In genomic region chr14:90505531-90505930, GRCh38 we compare ENCODE assay signal across 16 cellular contexts.
A peak's percentile ranks its signal among the peaks of the same experiment; 100 is the strongest.
DNase-seq lines count a peak whose midpoint lies in the region; TF ChIP-seq lines count a peak whose summit lies in the region.
"Had no signal": no experiment of that assay in that cellular context is flagged by ENCODE, and none has a peak within 500 bp of the region (broad histone marks: within the 10 kb centered on the region; RNA-seq: fewer than 3 reads in every experiment).

No MANE protein-coding gene starts in this region.

- WGBS in neuronal stem cell (ENCODE audit: extremely low coverage in 2 of 2, insufficient read length in 2 of 2, insufficient replicate concordance in 1 of 2), 2 donors: no CpG with 5 or more reads among the region's 13 CpGs
- WGBS in esophagus squamous epithelium, 2 donors: 87 to 89% methylated on average over 12 to 13 of the region's 13 CpGs

- no peak overlapping the region for H2AFZ ChIP-seq in neuronal stem cell (ENCODE audit: low read length)

- no peak overlapping the region for H4K8ac ChIP-seq in neuronal stem cell (ENCODE audit: low read depth, low read length)

- H3K14ac ChIP-seq in neuronal stem cell (ENCODE audit: low read length): no peak overlapping the region

- no peak overlapping the region for H4K91ac ChIP-seq in neuronal stem cell (ENCODE audit: low read depth, low read length, poor library complexity)

- TF ChIP-seq EP300 in Ishikawa (IDR thresholded peaks at IDR 0.05; ENCODE audit: borderline replicate concordance): peak; percentile 34; the same call in 1 of the 2 replicates

- H3K27ac ChIP-seq in BLaER1 treated with 17β-estradiol and CSF1 and Interleukin-3, amounts not matched to agents 10 nM and 100 nM: no peak overlapping the region
- H3K27ac ChIP-seq in SJCRH30 (no peak overlapping the region), neuronal stem cell (replicated peaks; ENCODE audit: low read length) (no peak overlapping the region), esophagus squamous epithelium (no peak overlapping the region)

- H2BK12ac ChIP-seq in neuronal stem cell (ENCODE audit: low read length): no peak overlapping the region

- H3K4me3 ChIP-seq in BLaER1 treated with 17β-estradiol and CSF1 and Interleukin-3, amounts not matched to agents 10 nM and 100 nM: no peak overlapping the region
- H3K4me3 ChIP-seq in SJCRH30 (no peak overlapping the region), neuronal stem cell (ENCODE audit: low read length in 2 of 2) (no peak overlapping the region), esophagus squamous epithelium (no peak overlapping the region)
- H3K4me3 ChIP-seq: MG63 had no signal

- 0 out of 22 replicates have a peak, but pooled peaks cover 0 to 7% (median 0%) of the 10 kb centered on the region in 11 experiments for H3K9me3 ChIP-seq in BLaER1 treated with 17β-estradiol and CSF1 and Interleukin-3, amounts not matched to agents 10 nM and 100 nM (replicated peaks in 1 of 11)
- H3K9me3 ChIP-seq in SJCRH30 (replicated peaks) (no peaks in the 10 kb centered on the region), neuronal stem cell (replicated peaks in 1 of 2; ENCODE audit: control insufficient read depth in 2 of 2, insufficient read depth in 1 of 2, low read depth in 1 of 2, low read length in 2 of 2) (no peaks in the 10 kb centered on the region), esophagus squamous epithelium (no peaks in the 10 kb centered on the region)
- H3K9me3 ChIP-seq: MG63 had no signal

- no peak for TF ChIP-seq RAD21 in Ishikawa (IDR thresholded peaks at IDR 0.05; ENCODE audit: low read depth)

- peak overlapping the region; percentile 59 for H2AK5ac ChIP-seq in neuronal stem cell (ENCODE audit: low read depth, low read length)

- no peak overlapping the region for H3K4ac ChIP-seq in neuronal stem cell (ENCODE audit: low read length)

- H3K18ac ChIP-seq in neuronal stem cell (ENCODE audit: low read length): no peak overlapping the region

- no peaks in the 10 kb centered on the region for H3K36me3 ChIP-seq in BLaER1 treated with 17β-estradiol and CSF1 and Interleukin-3, amounts not matched to agents 10 nM and 100 nM
- H3K36me3 ChIP-seq in SJCRH30: no peaks in the 10 kb centered on the region
- no peaks in the 10 kb centered on the region for H3K36me3 ChIP-seq in neuronal stem cell (replicated peaks in 1 of 2; ENCODE audit: control insufficient read depth in 2 of 2, insufficient read depth in 2 of 2, low read length in 2 of 2)
- H3K36me3 ChIP-seq in esophagus squamous epithelium: no peaks in the 10 kb centered on the region
- H3K36me3 ChIP-seq: MG63 had no signal

- peaks cover 18 to 54% (median 44%) of the 10 kb centered on the region in 10 experiments for H3K4me1 ChIP-seq in BLaER1 treated with 17β-estradiol and CSF1 and Interleukin-3, amounts not matched to agents 10 nM and 100 nM
- no peaks in the 10 kb centered on the region for H3K4me1 ChIP-seq in SJCRH30
- peaks cover 0 to 15% of the 10 kb centered on the region in 2 donors for H3K4me1 ChIP-seq in neuronal stem cell (ENCODE audit: control insufficient read depth in 2 of 2, insufficient read depth in 1 of 2, low read depth in 1 of 2, low read length in 2 of 2)
- peaks cover 6 to 26% (median 20%) of the 10 kb centered on the region in 3 donors for H3K4me1 ChIP-seq in esophagus squamous epithelium

- intact Hi-C loops in esophagus squamous epithelium (cut with DNase I): no loop called here

- no peak overlapping the region for H3K9ac ChIP-seq in BLaER1 treated with 17β-estradiol and CSF1 and Interleukin-3, amounts not matched to agents 10 nM and 100 nM
- H3K9ac ChIP-seq in neuronal stem cell (ENCODE audit: low read depth, low read length, poor library complexity): no peak overlapping the region

- H3K4me2 ChIP-seq in BLaER1 treated with 17β-estradiol and CSF1 and Interleukin-3, amounts not matched to agents 10 nM and 100 nM: peak overlapping the region in 6 of 11 experiments; percentile 19 to 53 (median 48); a peak in 10 of 22 replicates
- no peak overlapping the region for H3K4me2 ChIP-seq in neuronal stem cell (ENCODE audit: insufficient read depth, low read length, poor library complexity, severe bottlenecking)

- no peak overlapping the region for H2BK5ac ChIP-seq in neuronal stem cell (ENCODE audit: low read length)

- H3K79me1 ChIP-seq in neuronal stem cell (ENCODE audit: low read depth, low read length): no peaks in the 10 kb centered on the region

- TF ChIP-seq POLR2A in esophagus squamous epithelium (IDR thresholded peaks at IDR 0.05): no peak

- H4K20me1 ChIP-seq in BLaER1 treated with 17β-estradiol and CSF1 and Interleukin-3, amounts not matched to agents 10 nM and 100 nM: no peaks in the 10 kb centered on the region

- TF ChIP-seq CTCF in esophagus squamous epithelium (IDR thresholded peaks at IDR 0.05): no peak

- no peak overlapping the region for H2BK120ac ChIP-seq in neuronal stem cell (ENCODE audit: low read depth, low read length)

- DNase-seq in SJCRH30 (peak; percentile 32 to 62), neuronal stem cell (ENCODE audit: low spot score) (no peak), NCI-H1048 (lab: John Stamatoyannopoulos, UW) (no peak), esophagus squamous epithelium (lab: John Stamatoyannopoulos, UW) (no peak), anterior cingulate cortex (lab: John Stamatoyannopoulos, UW) (no peak)
- DNase-seq: DMS53, Kasumi-1, MG63, NCI-H1092, NCI-H146, NCI-H2081, NCI-H446, NCI-H526, OCI-M1 had no signal

- no peak overlapping the region for H2BK15ac ChIP-seq in neuronal stem cell (ENCODE audit: low read length)

- H3K27me3 ChIP-seq in BLaER1 treated with 17β-estradiol and CSF1 and Interleukin-3, amounts not matched to agents 10 nM and 100 nM: peaks cover 0 to 6% (median 0%) of the 10 kb centered on the region in 11 experiments; a peak in 1 of 22 replicates
- H3K27me3 ChIP-seq in SJCRH30 (peaks cover 6% of the 10 kb centered on the region), neuronal stem cell (ENCODE audit: control insufficient read depth in 3 of 3, insufficient read depth in 3 of 3, low read depth in 1 of 3, low read length in 3 of 3) (no peaks in the 10 kb centered on the region), esophagus squamous epithelium (peaks cover 0 to 3% (median 0%) of the 10 kb centered on the region in 4 donors)
- H3K27me3 ChIP-seq: MG63 had no signal

- H3K23ac ChIP-seq in neuronal stem cell (ENCODE audit: low read depth, low read length, poor library complexity): no peak overlapping the region

TF ChIP-seq in Ishikawa, 13 proteins besides CTCF, POLR2A, EP300 and RAD21:
- TF ChIP-seq NFIC (IDR thresholded peaks at IDR 0.05): peak; percentile 43
- no peak for TF ChIP-seq ZBTB7A (IDR thresholded peaks at IDR 0.05; ENCODE audit: low read depth)
- TF ChIP-seq CREB1 (IDR thresholded peaks at IDR 0.05; ENCODE audit: low read depth): no peak
- 0 out of 2 replicates have a peak, but pooled peaks have one; percentile 44 for TF ChIP-seq TEAD4 (IDR thresholded peaks at IDR 0.05)
- no peak for TF ChIP-seq EGR1 (IDR thresholded peaks at IDR 0.05)
- TF ChIP-seq YY1 (IDR thresholded peaks at IDR 0.05; ENCODE audit: low read depth): no peak
- TF ChIP-seq TAF1 (IDR thresholded peaks at IDR 0.05; ENCODE audit: low read depth): no peak
- 0 out of 2 replicates have a peak, but pooled peaks have one; percentile 39 for TF ChIP-seq FOXM1 (IDR thresholded peaks at IDR 0.05; ENCODE audit: borderline replicate concordance, low read depth)
- TF ChIP-seq TCF12 (IDR thresholded peaks at IDR 0.05; ENCODE audit: low read depth): peak; percentile 73
- no peak for TF ChIP-seq REST (IDR thresholded peaks at IDR 0.05; ENCODE audit: low read depth)
- TF ChIP-seq USF1 (IDR thresholded peaks at IDR 0.05): no peak
- TF ChIP-seq, protein P1, sequence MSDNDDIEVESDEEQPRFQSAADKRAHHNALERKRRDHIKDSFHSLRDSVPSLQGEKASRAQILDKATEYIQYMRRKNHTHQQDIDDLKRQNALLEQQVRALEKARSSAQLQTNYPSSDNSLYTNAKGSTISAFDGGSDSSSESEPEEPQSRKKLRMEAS (IDR thresholded peaks at IDR 0.05): no peak; the same call in 1 of the 2 replicates
- peak; percentile 47 for TF ChIP-seq CEBPB (IDR thresholded peaks at IDR 0.05)

Comparison
In these comparisons a context has a peak if more than half of its experiments do, and no peak if none do; other contexts are left out.
1. DNase-seq: peak in SJCRH30 (2 of 2); none in neuronal stem cell (single experiment), NCI-H1048 (single experiment), esophagus squamous epithelium (single experiment) and anterior cingulate cortex (0 of 58).